Comparison of ENCODE assay signal across 26 cellular contexts in the genomic region with DNA sequence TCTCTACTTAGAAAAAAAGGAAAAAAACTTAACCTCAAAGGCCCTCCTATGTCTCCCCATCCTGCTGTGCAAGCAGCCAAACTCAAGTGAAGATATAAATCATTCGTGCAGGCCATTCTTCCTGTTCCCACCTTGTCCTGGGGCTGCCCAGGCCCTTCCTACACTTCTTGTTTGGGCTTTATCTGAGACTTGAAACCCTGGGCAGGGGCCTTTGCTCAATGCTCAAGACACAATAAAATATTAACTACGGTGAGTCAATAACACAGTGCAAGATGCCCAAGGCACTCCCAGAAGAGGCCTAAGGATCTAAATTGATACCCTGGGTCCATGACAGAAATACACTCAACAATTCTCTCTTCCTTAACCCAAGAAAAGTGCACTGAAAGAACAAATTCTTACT.
"Had no signal": no experiment of that assay in that cellular context is flagged by ENCODE, and none has a peak within 500 bp of the region (broad histone marks: within the 10 kb centered on the region; RNA-seq: fewer than 3 reads in every experiment).

No MANE protein-coding gene starts in this region.

- H3K9me3 ChIP-seq: heart right ventricle, left lung, lower lobe of right lung, psoas muscle, right atrium auricular region, spleen, tibial nerve had no signal

- H3K4me3 Mint-ChIP-seq: activated naive CD8-positive, alpha-beta T cell treated with anti-CD3 and anti-CD28 coated beads, Interleukin-2, amount 50 U/mL, for 24 hours; natural killer cell had no signal

- FAIRE-seq: TTC549 had no signal

- ATAC-seq: activated CD4-positive, CD25-positive, alpha-beta regulatory T cell treated with anti-CD3 and anti-CD28 coated beads, Interleukin-2, amount 50 U/mL, for 24 hours; activated naive CD8-positive, alpha-beta T cell treated with anti-CD3 and anti-CD28 coated beads, Interleukin-2, amount 50 U/mL, for 24 hours; esophagus mucosa; heart right ventricle; left lung; lower lobe of right lung; natural killer cell; psoas muscle had no signal

- H3K4me1 ChIP-seq: left lung, lower lobe of right lung, right atrium auricular region, spleen had no signal

- H3K27ac Mint-ChIP-seq: activated naive CD8-positive, alpha-beta T cell treated with anti-CD3 and anti-CD28 coated beads, Interleukin-2, amount 50 U/mL, for 24 hours; natural killer cell had no signal

- H3K27ac ChIP-seq: heart right ventricle, left lung, lower lobe of right lung, psoas muscle, right atrium auricular region, spleen, tibial nerve, VCaP had no signal

- H3K36me3 ChIP-seq: lower lobe of right lung, right atrium auricular region had no signal

- H3K9me3 Mint-ChIP-seq: activated naive CD8-positive, alpha-beta T cell treated with anti-CD3 and anti-CD28 coated beads, Interleukin-2, amount 50 U/mL, for 24 hours; natural killer cell had no signal

- H3K27me3 ChIP-seq: heart right ventricle, left lung, right atrium auricular region, spleen, tibial nerve had no signal

- DNase-seq: activated CD4-positive, alpha-beta T cell treated with anti-CD3 and anti-CD28 coated beads for 48 hours; activated CD4-positive, alpha-beta T cell treated with anti-CD3 and anti-CD28 coated beads, Interleukin-2, amount 50 U/mL, for 48 hours; activated CD8-positive, alpha-beta memory T cell treated with anti-CD3 and anti-CD28 coated beads for 24 hours; activated gamma-delta T cell treated with Interleukin-2 at 50 U/mL for 16 hours; activated naive CD4-positive, alpha-beta T cell treated with anti-CD3 and anti-CD28 coated beads, Interleukin-2, amount 50 U/mL, for 16 hours; activated naive CD8-positive, alpha-beta T cell treated with anti-CD3 and anti-CD28 coated beads, Interleukin-2, amount 50 U/mL, for 24 hours; activated T-cell treated with anti-CD3 and anti-CD28 coated beads, Interleukin-2, amount 50 U/mL, for 1 hour; amygdala; central memory CD4-positive, alpha-beta T cell; foreskin fibroblast; heart right ventricle; kidney glomerular epithelial cell; left lung; lower lobe of right lung; mesenchymal stem cell; natural killer cell; psoas muscle; spleen; stimulated activated naive CD4-positive, alpha-beta T cell treated with Interleukin-2 at 50 U/mL for 16 hours; T-helper 9 cell had no signal

- H3K4me3 ChIP-seq: heart right ventricle, left lung, lower lobe of right lung, psoas muscle, right atrium auricular region, spleen, tibial nerve had no signal

- H3K4me1 Mint-ChIP-seq: natural killer cell had no signal

- H3K36me3 Mint-ChIP-seq: natural killer cell had no signal
